1 cellular context compared by ENCODE assay signal in the genomic region with DNA sequence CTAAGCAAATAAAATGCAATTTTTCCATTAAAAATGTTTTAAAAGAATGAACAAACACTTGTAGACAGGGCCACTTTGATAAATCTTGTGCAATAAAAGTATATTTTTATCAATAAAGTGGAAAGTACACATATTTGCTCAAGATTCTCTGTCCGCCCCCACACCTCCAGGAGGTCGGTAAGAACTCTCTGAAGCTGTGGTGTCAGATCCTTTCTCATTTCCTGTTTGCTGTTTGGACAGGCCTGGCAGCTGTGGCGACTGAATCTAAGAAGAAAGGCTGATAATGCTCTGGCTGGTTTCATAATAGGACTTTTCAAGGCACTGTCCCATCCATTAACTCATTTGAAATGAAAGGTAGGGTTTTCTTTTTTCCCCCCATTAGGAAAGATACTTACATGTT.
TF ChIP-seq lines count a peak whose summit lies in the region.

No MANE protein-coding gene starts in this region.

TF ChIP-seq in GM12878, 131 proteins besides CTCF, POLR2A, EP300 and RAD21 (continued from another document):
- TF ChIP-seq SPI1 (IDR thresholded peaks at IDR 0.05; ENCODE audit: borderline replicate concordance, insufficient read depth, low read depth, low read length) = peak; percentile 89
- TF ChIP-seq, protein P1, sequence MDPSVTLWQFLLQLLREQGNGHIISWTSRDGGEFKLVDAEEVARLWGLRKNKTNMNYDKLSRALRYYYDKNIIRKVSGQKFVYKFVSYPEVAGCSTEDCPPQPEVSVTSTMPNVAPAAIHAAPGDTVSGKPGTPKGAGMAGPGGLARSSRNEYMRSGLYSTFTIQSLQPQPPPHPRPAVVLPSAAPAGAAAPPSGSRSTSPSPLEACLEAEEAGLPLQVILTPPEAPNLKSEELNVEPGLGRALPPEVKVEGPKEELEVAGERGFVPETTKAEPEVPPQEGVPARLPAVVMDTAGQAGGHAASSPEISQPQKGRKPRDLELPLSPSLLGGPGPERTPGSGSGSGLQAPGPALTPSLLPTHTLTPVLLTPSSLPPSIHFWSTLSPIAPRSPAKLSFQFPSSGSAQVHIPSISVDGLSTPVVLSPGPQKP (IDR thresholded peaks at IDR 0.05; ENCODE audit: low read depth, low read length) = no peak
- TF ChIP-seq, protein P2, sequence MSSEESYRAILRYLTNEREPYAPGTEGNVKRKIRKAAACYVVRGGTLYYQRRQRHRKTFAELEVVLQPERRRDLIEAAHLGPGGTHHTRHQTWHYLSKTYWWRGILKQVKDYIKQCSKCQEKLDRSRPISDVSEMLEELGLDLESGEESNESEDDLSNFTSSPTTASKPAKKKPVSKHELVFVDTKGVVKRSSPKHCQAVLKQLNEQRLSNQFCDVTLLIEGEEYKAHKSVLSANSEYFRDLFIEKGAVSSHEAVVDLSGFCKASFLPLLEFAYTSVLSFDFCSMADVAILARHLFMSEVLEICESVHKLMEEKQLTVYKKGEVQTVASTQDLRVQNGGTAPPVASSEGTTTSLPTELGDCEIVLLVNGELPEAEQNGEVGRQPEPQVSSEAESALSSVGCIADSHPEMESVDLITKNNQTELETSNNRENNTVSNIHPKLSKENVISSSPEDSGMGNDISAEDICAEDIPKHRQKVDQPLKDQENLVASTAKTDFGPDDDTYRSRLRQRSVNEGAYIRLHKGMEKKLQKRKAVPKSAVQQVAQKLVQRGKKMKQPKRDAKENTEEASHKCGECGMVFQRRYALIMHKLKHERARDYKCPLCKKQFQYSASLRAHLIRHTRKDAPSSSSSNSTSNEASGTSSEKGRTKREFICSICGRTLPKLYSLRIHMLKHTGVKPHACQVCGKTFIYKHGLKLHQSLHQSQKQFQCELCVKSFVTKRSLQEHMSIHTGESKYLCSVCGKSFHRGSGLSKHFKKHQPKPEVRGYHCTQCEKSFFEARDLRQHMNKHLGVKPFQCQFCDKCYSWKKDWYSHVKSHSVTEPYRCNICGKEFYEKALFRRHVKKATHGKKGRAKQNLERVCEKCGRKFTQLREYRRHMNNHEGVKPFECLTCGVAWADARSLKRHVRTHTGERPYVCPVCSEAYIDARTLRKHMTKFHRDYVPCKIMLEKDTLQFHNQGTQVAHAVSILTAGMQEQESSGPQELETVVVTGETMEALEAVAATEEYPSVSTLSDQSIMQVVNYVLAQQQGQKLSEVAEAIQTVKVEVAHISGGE (CRISPR knock-in tag; IDR thresholded peaks at IDR 0.05) = no peak
- no peak for TF ChIP-seq TAF1 (IDR thresholded peaks at IDR 0.05; ENCODE audit: borderline replicate concordance, low read depth, low read length)
- TF ChIP-seq SP1 (IDR thresholded peaks at IDR 0.05; ENCODE audit: low read depth, low read length) = no peak
- TF ChIP-seq, protein P3, sequence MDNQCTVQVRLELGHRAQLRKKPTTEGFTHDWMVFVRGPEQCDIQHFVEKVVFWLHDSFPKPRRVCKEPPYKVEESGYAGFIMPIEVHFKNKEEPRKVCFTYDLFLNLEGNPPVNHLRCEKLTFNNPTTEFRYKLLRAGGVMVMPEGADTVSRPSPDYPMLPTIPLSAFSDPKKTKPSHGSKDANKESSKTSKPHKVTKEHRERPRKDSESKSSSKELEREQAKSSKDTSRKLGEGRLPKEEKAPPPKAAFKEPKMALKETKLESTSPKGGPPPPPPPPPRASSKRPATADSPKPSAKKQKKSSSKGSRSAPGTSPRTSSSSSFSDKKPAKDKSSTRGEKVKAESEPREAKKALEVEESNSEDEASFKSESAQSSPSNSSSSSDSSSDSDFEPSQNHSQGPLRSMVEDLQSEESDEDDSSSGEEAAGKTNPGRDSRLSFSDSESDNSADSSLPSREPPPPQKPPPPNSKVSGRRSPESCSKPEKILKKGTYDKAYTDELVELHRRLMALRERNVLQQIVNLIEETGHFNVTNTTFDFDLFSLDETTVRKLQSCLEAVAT (IDR thresholded peaks at IDR 0.05) = no peak
- TF ChIP-seq EED (IDR thresholded peaks at IDR 0.05; ENCODE audit: low read depth) = peak; percentile 84
- no peak for TF ChIP-seq CBX5 (IDR thresholded peaks at IDR 0.05; ENCODE audit: low read depth)
- TF ChIP-seq HDAC2 (IDR thresholded peaks at IDR 0.05) = no peak
- TF ChIP-seq RUNX3 (IDR thresholded peaks at IDR 0.05; ENCODE audit: low read length) = peak; percentile 81
- TF ChIP-seq, protein P4, sequence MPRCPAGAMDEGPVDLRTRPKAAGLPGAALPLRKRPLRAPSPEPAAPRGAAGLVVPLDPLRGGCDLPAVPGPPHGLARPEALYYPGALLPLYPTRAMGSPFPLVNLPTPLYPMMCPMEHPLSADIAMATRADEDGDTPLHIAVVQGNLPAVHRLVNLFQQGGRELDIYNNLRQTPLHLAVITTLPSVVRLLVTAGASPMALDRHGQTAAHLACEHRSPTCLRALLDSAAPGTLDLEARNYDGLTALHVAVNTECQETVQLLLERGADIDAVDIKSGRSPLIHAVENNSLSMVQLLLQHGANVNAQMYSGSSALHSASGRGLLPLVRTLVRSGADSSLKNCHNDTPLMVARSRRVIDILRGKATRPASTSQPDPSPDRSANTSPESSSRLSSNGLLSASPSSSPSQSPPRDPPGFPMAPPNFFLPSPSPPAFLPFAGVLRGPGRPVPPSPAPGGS (IDR thresholded peaks at IDR 0.05; ENCODE audit: borderline replicate concordance, insufficient read depth, low read depth, low read length, poor library complexity, severe bottlenecking) = peak; percentile 17
- no peak for TF ChIP-seq SMARCA5 (IDR thresholded peaks at IDR 0.05)
- no peak for TF ChIP-seq ZNF24 (IDR thresholded peaks at IDR 0.05)
- no peak for TF ChIP-seq POLR2AphosphoS5 (IDR thresholded peaks at IDR 0.05; ENCODE audit: low read length)
- no peak for TF ChIP-seq ASH2L (IDR thresholded peaks at IDR 0.05; ENCODE audit: borderline replicate concordance, low read depth)
- no peak for TF ChIP-seq STAT1 (conservative IDR thresholded peaks at IDR 0.05)
- TF ChIP-seq FOXM1 (IDR thresholded peaks at IDR 0.05; ENCODE audit: low read depth, low read length) = peak; percentile 49; the same call in 1 of the 2 replicates
- TF ChIP-seq, protein P5, sequence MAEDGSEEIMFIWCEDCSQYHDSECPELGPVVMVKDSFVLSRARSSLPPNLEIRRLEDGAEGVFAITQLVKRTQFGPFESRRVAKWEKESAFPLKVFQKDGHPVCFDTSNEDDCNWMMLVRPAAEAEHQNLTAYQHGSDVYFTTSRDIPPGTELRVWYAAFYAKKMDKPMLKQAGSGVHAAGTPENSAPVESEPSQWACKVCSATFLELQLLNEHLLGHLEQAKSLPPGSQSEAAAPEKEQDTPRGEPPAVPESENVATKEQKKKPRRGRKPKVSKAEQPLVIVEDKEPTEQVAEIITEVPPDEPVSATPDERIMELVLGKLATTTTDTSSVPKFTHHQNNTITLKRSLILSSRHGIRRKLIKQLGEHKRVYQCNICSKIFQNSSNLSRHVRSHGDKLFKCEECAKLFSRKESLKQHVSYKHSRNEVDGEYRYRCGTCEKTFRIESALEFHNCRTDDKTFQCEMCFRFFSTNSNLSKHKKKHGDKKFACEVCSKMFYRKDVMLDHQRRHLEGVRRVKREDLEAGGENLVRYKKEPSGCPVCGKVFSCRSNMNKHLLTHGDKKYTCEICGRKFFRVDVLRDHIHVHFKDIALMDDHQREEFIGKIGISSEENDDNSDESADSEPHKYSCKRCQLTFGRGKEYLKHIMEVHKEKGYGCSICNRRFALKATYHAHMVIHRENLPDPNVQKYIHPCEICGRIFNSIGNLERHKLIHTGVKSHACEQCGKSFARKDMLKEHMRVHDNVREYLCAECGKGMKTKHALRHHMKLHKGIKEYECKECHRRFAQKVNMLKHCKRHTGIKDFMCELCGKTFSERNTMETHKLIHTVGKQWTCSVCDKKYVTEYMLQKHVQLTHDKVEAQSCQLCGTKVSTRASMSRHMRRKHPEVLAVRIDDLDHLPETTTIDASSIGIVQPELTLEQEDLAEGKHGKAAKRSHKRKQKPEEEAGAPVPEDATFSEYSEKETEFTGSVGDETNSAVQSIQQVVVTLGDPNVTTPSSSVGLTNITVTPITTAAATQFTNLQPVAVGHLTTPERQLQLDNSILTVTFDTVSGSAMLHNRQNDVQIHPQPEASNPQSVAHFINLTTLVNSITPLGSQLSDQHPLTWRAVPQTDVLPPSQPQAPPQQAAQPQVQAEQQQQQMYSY (CRISPR knock-in tag; IDR thresholded peaks at IDR 0.05) = no peak
- TF ChIP-seq, protein P6, sequence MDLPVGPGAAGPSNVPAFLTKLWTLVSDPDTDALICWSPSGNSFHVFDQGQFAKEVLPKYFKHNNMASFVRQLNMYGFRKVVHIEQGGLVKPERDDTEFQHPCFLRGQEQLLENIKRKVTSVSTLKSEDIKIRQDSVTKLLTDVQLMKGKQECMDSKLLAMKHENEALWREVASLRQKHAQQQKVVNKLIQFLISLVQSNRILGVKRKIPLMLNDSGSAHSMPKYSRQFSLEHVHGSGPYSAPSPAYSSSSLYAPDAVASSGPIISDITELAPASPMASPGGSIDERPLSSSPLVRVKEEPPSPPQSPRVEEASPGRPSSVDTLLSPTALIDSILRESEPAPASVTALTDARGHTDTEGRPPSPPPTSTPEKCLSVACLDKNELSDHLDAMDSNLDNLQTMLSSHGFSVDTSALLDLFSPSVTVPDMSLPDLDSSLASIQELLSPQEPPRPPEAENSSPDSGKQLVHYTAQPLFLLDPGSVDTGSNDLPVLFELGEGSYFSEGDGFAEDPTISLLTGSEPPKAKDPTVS (IDR thresholded peaks at IDR 0.05; ENCODE audit: low read depth, low read length) = no peak
- TF ChIP-seq ATF7 (IDR thresholded peaks at IDR 0.05; ENCODE audit: low read depth) = peak; percentile 34; the same call in 1 of the 2 replicates
